1 cellular context compared by ENCODE assay signal in the genomic region with DNA sequence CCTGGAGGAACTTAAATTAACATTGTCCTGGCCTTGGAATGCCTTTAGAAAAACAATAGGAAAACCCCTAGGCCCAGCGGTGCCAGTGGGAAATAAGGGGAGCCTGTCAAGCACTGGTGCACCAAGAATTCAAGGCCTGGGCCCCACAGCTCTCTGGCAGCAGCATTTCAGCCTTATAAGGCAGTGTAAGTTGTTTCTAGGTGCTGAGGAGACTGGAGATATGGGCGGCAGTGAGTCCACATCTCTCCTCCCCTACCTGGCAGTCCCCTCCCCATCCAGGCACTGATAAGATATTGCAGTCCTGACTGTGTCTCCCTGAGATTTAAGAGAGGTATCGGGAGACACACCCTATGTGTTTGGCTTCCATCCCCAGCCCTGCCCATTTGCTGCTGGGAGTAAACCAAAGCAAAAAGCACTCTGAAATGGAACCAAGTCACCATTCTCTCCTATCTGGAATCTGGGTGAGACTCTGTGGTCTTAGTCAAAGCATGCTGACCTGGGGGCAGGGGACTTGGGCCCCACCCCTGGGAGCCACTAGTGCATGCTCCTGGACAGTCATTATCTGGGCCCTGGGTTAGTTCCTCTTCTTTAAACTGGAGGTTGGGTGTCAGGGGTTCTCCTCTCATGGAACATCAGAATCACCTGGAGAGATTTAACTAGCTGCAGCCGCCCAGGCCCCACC.
TF ChIP-seq lines count a peak whose summit lies in the region.

No MANE protein-coding gene starts in this region.

TF ChIP-seq in WTC11, 78 proteins besides CTCF, POLR2A, EP300 and RAD21 (continued from another document):
- TF ChIP-seq, protein P1, sequence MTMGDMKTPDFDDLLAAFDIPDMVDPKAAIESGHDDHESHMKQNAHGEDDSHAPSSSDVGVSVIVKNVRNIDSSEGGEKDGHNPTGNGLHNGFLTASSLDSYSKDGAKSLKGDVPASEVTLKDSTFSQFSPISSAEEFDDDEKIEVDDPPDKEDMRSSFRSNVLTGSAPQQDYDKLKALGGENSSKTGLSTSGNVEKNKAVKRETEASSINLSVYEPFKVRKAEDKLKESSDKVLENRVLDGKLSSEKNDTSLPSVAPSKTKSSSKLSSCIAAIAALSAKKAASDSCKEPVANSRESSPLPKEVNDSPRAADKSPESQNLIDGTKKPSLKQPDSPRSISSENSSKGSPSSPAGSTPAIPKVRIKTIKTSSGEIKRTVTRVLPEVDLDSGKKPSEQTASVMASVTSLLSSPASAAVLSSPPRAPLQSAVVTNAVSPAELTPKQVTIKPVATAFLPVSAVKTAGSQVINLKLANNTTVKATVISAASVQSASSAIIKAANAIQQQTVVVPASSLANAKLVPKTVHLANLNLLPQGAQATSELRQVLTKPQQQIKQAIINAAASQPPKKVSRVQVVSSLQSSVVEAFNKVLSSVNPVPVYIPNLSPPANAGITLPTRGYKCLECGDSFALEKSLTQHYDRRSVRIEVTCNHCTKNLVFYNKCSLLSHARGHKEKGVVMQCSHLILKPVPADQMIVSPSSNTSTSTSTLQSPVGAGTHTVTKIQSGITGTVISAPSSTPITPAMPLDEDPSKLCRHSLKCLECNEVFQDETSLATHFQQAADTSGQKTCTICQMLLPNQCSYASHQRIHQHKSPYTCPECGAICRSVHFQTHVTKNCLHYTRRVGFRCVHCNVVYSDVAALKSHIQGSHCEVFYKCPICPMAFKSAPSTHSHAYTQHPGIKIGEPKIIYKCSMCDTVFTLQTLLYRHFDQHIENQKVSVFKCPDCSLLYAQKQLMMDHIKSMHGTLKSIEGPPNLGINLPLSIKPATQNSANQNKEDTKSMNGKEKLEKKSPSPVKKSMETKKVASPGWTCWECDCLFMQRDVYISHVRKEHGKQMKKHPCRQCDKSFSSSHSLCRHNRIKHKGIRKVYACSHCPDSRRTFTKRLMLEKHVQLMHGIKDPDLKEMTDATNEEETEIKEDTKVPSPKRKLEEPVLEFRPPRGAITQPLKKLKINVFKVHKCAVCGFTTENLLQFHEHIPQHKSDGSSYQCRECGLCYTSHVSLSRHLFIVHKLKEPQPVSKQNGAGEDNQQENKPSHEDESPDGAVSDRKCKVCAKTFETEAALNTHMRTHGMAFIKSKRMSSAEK (CRISPR knock-in tag; IDR thresholded peaks at IDR 0.05; ENCODE audit: borderline replicate concordance), result no peak
TF ChIP-seq in WTC11: peak in this region for 0.
